Comparison of ENCODE assay signal across 2 cellular contexts in genomic region chr14:22715186-22715812, GRCh38.
A peak's percentile ranks its signal among the peaks of the same experiment; 100 is the strongest.
TF ChIP-seq lines count a peak whose summit lies in the region.

No MANE protein-coding gene starts in this region.

TF ChIP-seq in HEK293, 187 proteins besides CTCF, POLR2A, EP300 and RAD21 (continued from another document):
- no peak for TF ChIP-seq ZNF792 (tag by site-specific recombination; IDR thresholded peaks at IDR 0.05)
- TF ChIP-seq ZFHX2 (tag by site-specific recombination; conservative IDR thresholded peaks at IDR 0.05) = peak; percentile 99
- TF ChIP-seq, protein P1, sequence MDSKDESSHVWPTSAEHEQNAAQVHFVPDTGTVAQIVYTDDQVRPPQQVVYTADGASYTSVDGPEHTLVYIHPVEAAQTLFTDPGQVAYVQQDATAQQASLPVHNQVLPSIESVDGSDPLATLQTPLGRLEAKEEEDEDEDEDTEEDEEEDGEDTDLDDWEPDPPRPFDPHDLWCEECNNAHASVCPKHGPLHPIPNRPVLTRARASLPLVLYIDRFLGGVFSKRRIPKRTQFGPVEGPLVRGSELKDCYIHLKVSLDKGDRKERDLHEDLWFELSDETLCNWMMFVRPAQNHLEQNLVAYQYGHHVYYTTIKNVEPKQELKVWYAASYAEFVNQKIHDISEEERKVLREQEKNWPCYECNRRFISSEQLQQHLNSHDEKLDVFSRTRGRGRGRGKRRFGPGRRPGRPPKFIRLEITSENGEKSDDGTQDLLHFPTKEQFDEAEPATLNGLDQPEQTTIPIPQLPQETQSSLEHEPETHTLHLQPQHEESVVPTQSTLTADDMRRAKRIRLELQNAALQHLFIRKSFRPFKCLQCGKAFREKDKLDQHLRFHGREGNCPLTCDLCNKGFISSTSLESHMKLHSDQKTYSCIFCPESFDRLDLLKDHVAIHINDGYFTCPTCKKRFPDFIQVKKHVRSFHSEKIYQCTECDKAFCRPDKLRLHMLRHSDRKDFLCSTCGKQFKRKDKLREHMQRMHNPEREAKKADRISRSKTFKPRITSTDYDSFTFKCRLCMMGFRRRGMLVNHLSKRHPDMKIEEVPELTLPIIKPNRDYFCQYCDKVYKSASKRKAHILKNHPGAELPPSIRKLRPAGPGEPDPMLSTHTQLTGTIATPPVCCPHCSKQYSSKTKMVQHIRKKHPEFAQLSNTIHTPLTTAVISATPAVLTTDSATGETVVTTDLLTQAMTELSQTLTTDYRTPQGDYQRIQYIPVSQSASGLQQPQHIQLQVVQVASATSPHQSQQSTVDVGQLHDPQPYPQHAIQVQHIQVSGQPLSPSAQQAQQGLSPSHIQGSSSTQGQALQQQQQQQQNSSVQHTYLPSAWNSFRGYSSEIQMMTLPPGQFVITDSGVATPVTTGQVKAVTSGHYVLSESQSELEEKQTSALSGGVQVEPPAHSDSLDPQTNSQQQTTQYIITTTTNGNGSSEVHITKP (tag by site-specific recombination; IDR thresholded peaks at IDR 0.05) = peak; percentile 57
- TF ChIP-seq ZNF658 (tag by site-specific recombination; IDR thresholded peaks at IDR 0.05) = no peak
- no peak for TF ChIP-seq YY2 (tag by site-specific recombination; IDR thresholded peaks at IDR 0.05)
- no peak for TF ChIP-seq ZNF354C (tag by site-specific recombination; IDR thresholded peaks at IDR 0.05; ENCODE audit: borderline replicate concordance, low read depth)
- no peak for TF ChIP-seq ZNF292 (tag by site-specific recombination; IDR thresholded peaks at IDR 0.05; ENCODE audit: borderline replicate concordance, low read depth)
- peak; percentile 98 for TF ChIP-seq EGR2 (tag by site-specific recombination; IDR thresholded peaks at IDR 0.05; ENCODE audit: low read depth)
- no peak for TF ChIP-seq ZNF544 (tag by site-specific recombination; IDR thresholded peaks at IDR 0.05)
- no peak for TF ChIP-seq ZNF521 (tag by site-specific recombination; IDR thresholded peaks at IDR 0.05)
- TF ChIP-seq AEBP2 (tag by site-specific recombination; IDR thresholded peaks at IDR 0.05; ENCODE audit: borderline replicate concordance) = no peak
- TF ChIP-seq, protein P2, sequence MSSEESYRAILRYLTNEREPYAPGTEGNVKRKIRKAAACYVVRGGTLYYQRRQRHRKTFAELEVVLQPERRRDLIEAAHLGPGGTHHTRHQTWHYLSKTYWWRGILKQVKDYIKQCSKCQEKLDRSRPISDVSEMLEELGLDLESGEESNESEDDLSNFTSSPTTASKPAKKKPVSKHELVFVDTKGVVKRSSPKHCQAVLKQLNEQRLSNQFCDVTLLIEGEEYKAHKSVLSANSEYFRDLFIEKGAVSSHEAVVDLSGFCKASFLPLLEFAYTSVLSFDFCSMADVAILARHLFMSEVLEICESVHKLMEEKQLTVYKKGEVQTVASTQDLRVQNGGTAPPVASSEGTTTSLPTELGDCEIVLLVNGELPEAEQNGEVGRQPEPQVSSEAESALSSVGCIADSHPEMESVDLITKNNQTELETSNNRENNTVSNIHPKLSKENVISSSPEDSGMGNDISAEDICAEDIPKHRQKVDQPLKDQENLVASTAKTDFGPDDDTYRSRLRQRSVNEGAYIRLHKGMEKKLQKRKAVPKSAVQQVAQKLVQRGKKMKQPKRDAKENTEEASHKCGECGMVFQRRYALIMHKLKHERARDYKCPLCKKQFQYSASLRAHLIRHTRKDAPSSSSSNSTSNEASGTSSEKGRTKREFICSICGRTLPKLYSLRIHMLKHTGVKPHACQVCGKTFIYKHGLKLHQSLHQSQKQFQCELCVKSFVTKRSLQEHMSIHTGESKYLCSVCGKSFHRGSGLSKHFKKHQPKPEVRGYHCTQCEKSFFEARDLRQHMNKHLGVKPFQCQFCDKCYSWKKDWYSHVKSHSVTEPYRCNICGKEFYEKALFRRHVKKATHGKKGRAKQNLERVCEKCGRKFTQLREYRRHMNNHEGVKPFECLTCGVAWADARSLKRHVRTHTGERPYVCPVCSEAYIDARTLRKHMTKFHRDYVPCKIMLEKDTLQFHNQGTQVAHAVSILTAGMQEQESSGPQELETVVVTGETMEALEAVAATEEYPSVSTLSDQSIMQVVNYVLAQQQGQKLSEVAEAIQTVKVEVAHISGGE (tag by site-specific recombination; conservative IDR thresholded peaks at IDR 0.05; ENCODE audit: low read depth) = no peak

TF ChIP-seq in K562, 482 proteins besides CTCF, POLR2A, EP300 and RAD21 (continued from another document and continues in another):
- TF ChIP-seq JUND (IDR thresholded peaks at IDR 0.05; ENCODE audit: borderline replicate concordance, low read depth, low read length) = peak; percentile 54; the same call in 1 of the 2 replicates
- TF ChIP-seq JUND (tag; IDR thresholded peaks at IDR 0.05; ENCODE audit: borderline replicate concordance, low read depth, low read length) = no peak
- peak; percentile 79; the same call in 1 of the 2 replicates for TF ChIP-seq MYNN (IDR thresholded peaks at IDR 0.05)
- TF ChIP-seq MYNN (CRISPR knock-in tag; IDR thresholded peaks at IDR 0.05) = no peak
- 0 out of 3 replicates have a peak, but pooled peaks of 1 of the 2 experiments have one; percentile 28 for TF ChIP-seq CBX3 (IDR thresholded peaks at IDR 0.05; ENCODE audit: borderline replicate concordance in 1 of 2, low read length in 2 of 2)
- TF ChIP-seq CREB1 (IDR thresholded peaks at IDR 0.05) = peak; percentile 41; the same call in 1 of the 2 replicates
- TF ChIP-seq CREB1 (CRISPR knock-in tag; IDR thresholded peaks at IDR 0.05) = no peak
- 0 out of 2 replicates have a peak, but pooled peaks have one; percentile 17 for TF ChIP-seq SMARCA4 (IDR thresholded peaks at IDR 0.05)
- TF ChIP-seq, protein P3, sequence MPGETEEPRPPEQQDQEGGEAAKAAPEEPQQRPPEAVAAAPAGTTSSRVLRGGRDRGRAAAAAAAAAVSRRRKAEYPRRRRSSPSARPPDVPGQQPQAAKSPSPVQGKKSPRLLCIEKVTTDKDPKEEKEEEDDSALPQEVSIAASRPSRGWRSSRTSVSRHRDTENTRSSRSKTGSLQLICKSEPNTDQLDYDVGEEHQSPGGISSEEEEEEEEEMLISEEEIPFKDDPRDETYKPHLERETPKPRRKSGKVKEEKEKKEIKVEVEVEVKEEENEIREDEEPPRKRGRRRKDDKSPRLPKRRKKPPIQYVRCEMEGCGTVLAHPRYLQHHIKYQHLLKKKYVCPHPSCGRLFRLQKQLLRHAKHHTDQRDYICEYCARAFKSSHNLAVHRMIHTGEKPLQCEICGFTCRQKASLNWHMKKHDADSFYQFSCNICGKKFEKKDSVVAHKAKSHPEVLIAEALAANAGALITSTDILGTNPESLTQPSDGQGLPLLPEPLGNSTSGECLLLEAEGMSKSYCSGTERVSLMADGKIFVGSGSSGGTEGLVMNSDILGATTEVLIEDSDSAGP (CRISPR knock-in tag; IDR thresholded peaks at IDR 0.05) = no peak
- TF ChIP-seq HMGN3 (IDR thresholded peaks at IDR 0.05; ENCODE audit: borderline replicate concordance, extremely low read depth, insufficient read length, low read depth, low read length) = no peak
- TF ChIP-seq EP400 (IDR thresholded peaks at IDR 0.05) = peak; percentile 83; the same call in 1 of the 2 replicates
- TF ChIP-seq MAX (CRISPR knock-in tag; IDR thresholded peaks at IDR 0.05) = peak; percentile 49; the same call in 1 of the 2 replicates
- TF ChIP-seq PML (IDR thresholded peaks at IDR 0.05; ENCODE audit: low read length) = peak; percentile 75; the same call in 1 of the 2 replicates
- TF ChIP-seq MGA (IDR thresholded peaks at IDR 0.05) = peak; percentile 29; the same call in 1 of the 2 replicates
- peak; percentile 87 for TF ChIP-seq CBFA2T2 (conservative IDR thresholded peaks at IDR 0.05)
- TF ChIP-seq, protein P4, sequence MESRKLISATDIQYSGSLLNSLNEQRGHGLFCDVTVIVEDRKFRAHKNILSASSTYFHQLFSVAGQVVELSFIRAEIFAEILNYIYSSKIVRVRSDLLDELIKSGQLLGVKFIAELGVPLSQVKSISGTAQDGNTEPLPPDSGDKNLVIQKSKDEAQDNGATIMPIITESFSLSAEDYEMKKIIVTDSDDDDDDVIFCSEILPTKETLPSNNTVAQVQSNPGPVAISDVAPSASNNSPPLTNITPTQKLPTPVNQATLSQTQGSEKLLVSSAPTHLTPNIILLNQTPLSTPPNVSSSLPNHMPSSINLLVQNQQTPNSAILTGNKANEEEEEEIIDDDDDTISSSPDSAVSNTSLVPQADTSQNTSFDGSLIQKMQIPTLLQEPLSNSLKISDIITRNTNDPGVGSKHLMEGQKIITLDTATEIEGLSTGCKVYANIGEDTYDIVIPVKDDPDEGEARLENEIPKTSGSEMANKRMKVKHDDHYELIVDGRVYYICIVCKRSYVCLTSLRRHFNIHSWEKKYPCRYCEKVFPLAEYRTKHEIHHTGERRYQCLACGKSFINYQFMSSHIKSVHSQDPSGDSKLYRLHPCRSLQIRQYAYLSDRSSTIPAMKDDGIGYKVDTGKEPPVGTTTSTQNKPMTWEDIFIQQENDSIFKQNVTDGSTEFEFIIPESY (CRISPR knock-in tag; IDR thresholded peaks at IDR 0.05) = peak; percentile 74
- TF ChIP-seq MITF (IDR thresholded peaks at IDR 0.05) = peak; percentile 62; the same call in 1 of the 2 replicates
- TF ChIP-seq NFE2L1 (tag; IDR thresholded peaks at IDR 0.05; ENCODE audit: borderline replicate concordance, low read depth) = no peak
- TF ChIP-seq C11orf30 (IDR thresholded peaks at IDR 0.05; ENCODE audit: low read depth) = no peak
- peak; percentile 56; the same call in 1 of the 2 replicates for TF ChIP-seq ZBTB7A (IDR thresholded peaks at IDR 0.05; ENCODE audit: borderline replicate concordance, control insufficient read depth, low read depth, low read length)
- peak; percentile 65; the same call in 1 of the 2 replicates for TF ChIP-seq RNF2 (IDR thresholded peaks at IDR 0.05)
- TF ChIP-seq TAL1 (IDR thresholded peaks at IDR 0.05) = peak; percentile 63; the same call in 1 of the 2 replicates
